In genomic region chr10:74006269-74006668, GRCh38 we compare ENCODE assay signal across 19 cellular contexts. TPM values are rescaled to one million over a fixed set of nuclear protein-coding genes. Genes with fewer than 3 reads are reported as not detected.
A peak's percentile ranks its signal among the peaks of the same experiment; 100 is the strongest.
DNase-seq lines count a peak whose midpoint lies in the region; ATAC-seq and TF ChIP-seq lines count a peak whose summit lies in the region.
"Had no signal": no experiment of that assay in that cellular context is flagged by ENCODE, and none has a peak within 500 bp of the region (broad histone marks: within the 10 kb centered on the region; RNA-seq: fewer than 3 reads in every experiment).

No MANE protein-coding gene starts in this region.

- TF ChIP-seq CTCF in HFFc6 (IDR thresholded peaks at IDR 0.05) (no peak), chondrocyte (IDR thresholded peaks at IDR 0.05) (no peak), psoas muscle (IDR thresholded peaks at IDR 0.05) (no peak)

- H4K20me1 ChIP-seq in BLaER1 = no peaks in the 10 kb centered on the region

- H3K4me1 ChIP-seq in BLaER1 (peaks cover 100% of the 10 kb centered on the region), psoas muscle (peaks cover 78% of the 10 kb centered on the region)

- H3K4me3 ChIP-seq in BLaER1 = no peak overlapping the region
- no peak overlapping the region for H3K4me3 ChIP-seq in psoas muscle
- H3K4me3 ChIP-seq: SJCRH30 had no signal

- peaks cover 14% of the 10 kb centered on the region; the same call in 1 of the 2 replicates for H3K36me3 ChIP-seq in BLaER1
- H3K36me3 ChIP-seq in psoas muscle (ENCODE audit: insufficient read depth in 1 of 2, low read depth in 1 of 2) = peaks cover 0 to 7% of the 10 kb centered on the region in 2 donors

- CTCF ChIA-PET in activated CD4-positive, alpha-beta memory T cell treated with anti-CD3 and anti-CD28 coated beads, Interleukin-2, amount 10 ng/mL, durations not matched to agents 7 days and 5 days (lab: Charles Lee) = no interaction called here

- intact Hi-C loops in psoas muscle (cut with DNase I) = no loop called here

- no peaks in the 10 kb centered on the region for H3K9me3 ChIP-seq in BLaER1
- H3K9me3 ChIP-seq in psoas muscle = no peaks in the 10 kb centered on the region
- H3K9me3 ChIP-seq: Caco-2, SJCRH30 had no signal

- 79 to 93% (median 81%) methylated on average over 1 of the region's 1 CpG for WGBS in psoas muscle, 3 donors

- peak overlapping the region; percentile 49 for H3K27ac Mint-ChIP-seq in HFFc6
- peak overlapping the region; percentile 41 for H3K27ac Mint-ChIP-seq in chondrocyte (ENCODE audit: unreplicated experiment)
- H3K27ac Mint-ChIP-seq in activated CD4-positive, alpha-beta memory T cell treated with anti-CD3 and anti-CD28 coated beads, Interleukin-2, amount 10 ng/mL, durations not matched to agents 7 days and 5 days = no peak overlapping the region
- H3K27ac Mint-ChIP-seq: CD4-positive, CD25-positive, alpha-beta regulatory T cell had no signal

- H3K27me3 ChIP-seq in BLaER1 (no peaks in the 10 kb centered on the region), psoas muscle (ENCODE audit: insufficient read depth in 3 of 3, low read length in 2 of 3) (no peaks in the 10 kb centered on the region)
- H3K27me3 ChIP-seq: SJCRH30 had no signal

- POLR2A ChIA-PET in activated CD4-positive, alpha-beta memory T cell treated with anti-CD3 and anti-CD28 coated beads, Interleukin-2, amount 10 ng/mL, durations not matched to agents 7 days and 5 days (lab: Charles Lee) = no interaction called here

- H3K9me3 Mint-ChIP-seq in HFFc6 (no peaks in the 10 kb centered on the region), chondrocyte (ENCODE audit: low read depth) (no peaks in the 10 kb centered on the region)
- H3K9me3 Mint-ChIP-seq in activated CD4-positive, alpha-beta memory T cell treated with anti-CD3 and anti-CD28 coated beads, Interleukin-2, amount 10 ng/mL, durations not matched to agents 7 days and 5 days = no peaks in the 10 kb centered on the region
- H3K9me3 Mint-ChIP-seq: CD4-positive, CD25-positive, alpha-beta regulatory T cell had no signal

- no peak for ATAC-seq in psoas muscle
- no peak for ATAC-seq in HG03135 (IDR thresholded peaks at IDR 0.05; ENCODE audit: unreplicated experiment)

- H3K27me3 Mint-ChIP-seq in HFFc6 (ENCODE audit: insufficient read depth) = peaks cover 2% of the 10 kb centered on the region; the same call in 1 of the 2 replicates
- H3K27me3 Mint-ChIP-seq in chondrocyte (ENCODE audit: low read depth) = no peaks in the 10 kb centered on the region
- no peaks in the 10 kb centered on the region for H3K27me3 Mint-ChIP-seq in activated CD4-positive, alpha-beta memory T cell treated with anti-CD3 and anti-CD28 coated beads, Interleukin-2, amount 10 ng/mL, durations not matched to agents 7 days and 5 days
- H3K27me3 Mint-ChIP-seq: CD4-positive, CD25-positive, alpha-beta regulatory T cell had no signal

- H3K36me3 Mint-ChIP-seq in HFFc6 (ENCODE audit: low read depth) (peaks cover 28% of the 10 kb centered on the region), chondrocyte (ENCODE audit: low read depth) (peaks cover 12% of the 10 kb centered on the region)
- H3K36me3 Mint-ChIP-seq in activated CD4-positive, alpha-beta memory T cell treated with anti-CD3 and anti-CD28 coated beads, Interleukin-2, amount 10 ng/mL, durations not matched to agents 7 days and 5 days (ENCODE audit: low read depth) = peaks cover 26% of the 10 kb centered on the region

- no peak overlapping the region for H3K9ac ChIP-seq in BLaER1

- peaks cover 90% of the 10 kb centered on the region for H3K4me1 Mint-ChIP-seq in HFFc6 (ENCODE audit: low read depth)
- H3K4me1 Mint-ChIP-seq in chondrocyte (ENCODE audit: low read depth) = peaks cover 81% of the 10 kb centered on the region
- H3K4me1 Mint-ChIP-seq in activated CD4-positive, alpha-beta memory T cell treated with anti-CD3 and anti-CD28 coated beads, Interleukin-2, amount 10 ng/mL, durations not matched to agents 7 days and 5 days = peaks cover 42% of the 10 kb centered on the region

- H3K4me3 Mint-ChIP-seq in HFFc6 (no peak overlapping the region; the same call in 1 of the 2 replicates), chondrocyte (ENCODE audit: unreplicated experiment) (no peak overlapping the region)
- no peak overlapping the region for H3K4me3 Mint-ChIP-seq in activated CD4-positive, alpha-beta memory T cell treated with anti-CD3 and anti-CD28 coated beads, Interleukin-2, amount 10 ng/mL, durations not matched to agents 7 days and 5 days
- H3K4me3 Mint-ChIP-seq: CD4-positive, CD25-positive, alpha-beta regulatory T cell had no signal

- peak overlapping the region; percentile 96 for H3K4me2 ChIP-seq in BLaER1

- DNase-seq in HFFc6 = no peak
- no peak for DNase-seq in chondrocyte (ENCODE audit: low spot score)
- DNase-seq in psoas muscle = no peak
- no peak for DNase-seq in activated CD4-positive, alpha-beta memory T cell treated with anti-CD3 and anti-CD28 coated beads, Interleukin-2, amount 10 ng/mL, durations not matched to agents 7 days and 5 days
- no peak for DNase-seq in NCI-H2227 (lab: John Stamatoyannopoulos, UW; ENCODE audit: unreplicated experiment)
- DNase-seq: ACHN; AML-193; Caco-2; CD4-positive, CD25-positive, alpha-beta regulatory T cell; DMS153; NCI-H187 treated with DMSO at 0.1 percent for 48 hours; NCI-H2171; NCI-H446 treated with DMSO at 0.1 percent for 48 hours; NK-92 treated with Interleukin-12 subunit alpha and Interleukin-12 subunit beta, amount 100 ng/mL, for 24 hours; OCI-M1; RPMI8226; SJCRH30 had no signal

- H3K27ac ChIP-seq in BLaER1 (peak overlapping the region; percentile 5; the same call in 1 of the 2 replicates), psoas muscle (peak overlapping the region; percentile 8)
- H3K27ac ChIP-seq: SJCRH30 had no signal

RNA-seq across cellular contexts. Expression of gene VCL, which starts 8.4 kb away (rescaled TPM):
- total RNA-seq in HFFc6 (2021; fragmentation: NEBNext Ultra II Directional; extraction: Animal tissue kit (Norgen Biotek cat#: 25700)) = 100 to 1,000 TPM; 366 to 443 (median 406) TPM
- 429 to 498 TPM (median 485 TPM) in 3 replicates for total RNA-seq in chondrocyte
- 100 to 1,000 TPM in 3 of 4 donors, 10 to 100 TPM in 1; 89.1 to 426 (median 179) TPM for total RNA-seq in psoas muscle
- 10 to 100 TPM; 54.5 to 93.2 (median 91.4) TPM for polyA plus RNA-seq in psoas muscle
- total RNA-seq in activated CD4-positive, alpha-beta memory T cell treated with anti-CD3 and anti-CD28 coated beads, Interleukin-2, amount 10 ng/mL, durations not matched to agents 7 days and 5 days = 10 to 100 TPM; 70.1 to 71.8 TPM
